10 cellular contexts compared by ENCODE assay signal in the genomic region with DNA sequence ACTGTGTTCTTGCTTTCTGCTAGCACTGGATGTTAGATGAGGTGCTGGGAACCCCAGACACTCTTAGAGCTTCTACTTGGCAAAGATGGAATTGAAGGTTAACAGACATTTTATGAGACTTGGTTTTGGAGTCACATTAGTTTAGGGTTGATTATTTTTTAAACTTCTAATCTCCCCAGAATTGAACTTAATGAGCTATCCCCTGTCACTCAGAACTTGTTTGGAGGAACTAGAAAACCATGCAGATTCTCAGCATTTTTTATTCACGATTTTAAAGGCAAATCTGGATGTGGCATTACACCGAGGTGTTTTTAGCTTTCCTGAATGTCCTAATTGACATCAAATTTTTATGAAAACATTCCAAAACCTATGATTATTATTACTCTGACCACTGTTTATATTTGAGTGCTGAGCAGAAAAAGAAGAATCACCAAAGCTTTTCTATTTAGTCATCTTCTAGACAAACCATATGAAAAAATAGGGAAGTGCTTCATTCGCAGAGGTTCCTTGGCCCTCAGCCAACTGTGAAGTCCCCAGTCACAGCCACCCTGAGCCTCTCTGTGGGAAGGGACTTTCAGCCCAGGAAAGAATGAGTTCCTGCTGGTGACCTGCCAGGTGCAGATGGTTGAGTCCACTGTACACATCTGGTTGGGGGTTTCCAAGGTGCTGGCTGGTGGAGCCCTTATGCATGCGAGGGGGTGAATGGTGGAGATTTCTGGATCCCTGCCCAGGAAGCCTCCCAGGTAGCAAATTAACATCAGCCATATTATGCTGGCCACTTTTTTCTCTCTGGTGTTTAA.
DNase-seq lines count a peak whose midpoint lies in the region; ATAC-seq and TF ChIP-seq lines count a peak whose summit lies in the region.
"Had no signal": no experiment of that assay in that cellular context is flagged by ENCODE, and none has a peak within 500 bp of the region (broad histone marks: within the 10 kb centered on the region; RNA-seq: fewer than 3 reads in every experiment).

No MANE protein-coding gene starts in this region.

- H3F3A ChIP-seq in DOHH2 (ENCODE audit: control insufficient read depth, insufficient read depth): peaks cover 6% of the 10 kb centered on the region

- peak overlapping the region; percentile 51 for H3K27ac ChIP-seq in DOHH2 (ENCODE audit: low read depth, low read length)
- H3K27ac ChIP-seq: parathyroid adenoma had no signal

- ATAC-seq in GM19324 (IDR thresholded peaks at IDR 0.05; ENCODE audit: low FRiP score, unreplicated experiment) (peak; percentile 81), HG03103 (IDR thresholded peaks at IDR 0.05; ENCODE audit: low read depth, unreplicated experiment) (peak; percentile 82), left colon (peak; percentile 40)

- H3K4me3 ChIP-seq in DOHH2 (ENCODE audit: low read length): peak overlapping the region; percentile 17

- H3K9me2 ChIP-seq in DOHH2 (replicated peaks; ENCODE audit: control insufficient read depth, low read length): no peaks in the 10 kb centered on the region

- H3K79me2 ChIP-seq in DOHH2 (ENCODE audit: control insufficient read depth, low read length): peaks cover 69% of the 10 kb centered on the region
- H3K79me2 ChIP-seq: parathyroid adenoma had no signal

- H3K9me3 ChIP-seq in DOHH2 (ENCODE audit: control insufficient read depth, insufficient read depth, low read length): no peaks in the 10 kb centered on the region

- H3K36me3 ChIP-seq in DOHH2 (ENCODE audit: control insufficient read depth, low read length): peaks cover 49% of the 10 kb centered on the region

- intact Hi-C loops in left colon (cut with DNase I, micrococcal nuclease): loop anchor here in 1 of 2 donors (5.0 kb wide), 1 partner anchor 33 kb away; no protein-coding TSS in a partner anchor

- no peaks in the 10 kb centered on the region; the same call in 1 of the 2 replicates for H4K20me1 ChIP-seq in DOHH2 (ENCODE audit: control insufficient read depth, insufficient read depth, low read depth, low read length)

- H3K4me2 ChIP-seq in DOHH2 (ENCODE audit: low read length): peak overlapping the region; percentile 55

- DNase-seq in NCI-H774 (lab: John Stamatoyannopoulos, UW) (peak; percentile 41), left colon (peak; percentile 58 to 61), NCI-H82 treated with DMSO at 0.1 percent for 48 hours (lab: John Stamatoyannopoulos, UW; ENCODE audit: unreplicated experiment) (no peak), NCI-H2227 (lab: John Stamatoyannopoulos, UW; ENCODE audit: unreplicated experiment) (no peak), activated gamma-delta T cell (lab: John Stamatoyannopoulos, UW) (no peak)
- DNase-seq: IMR-90 had no signal

- no peaks in the 10 kb centered on the region for H3K27me3 ChIP-seq in DOHH2 (ENCODE audit: control insufficient read depth, low read length)

- H3K4me1 ChIP-seq in DOHH2 (ENCODE audit: control insufficient read depth, low read length): peaks cover 41% of the 10 kb centered on the region
- H3K4me1 ChIP-seq: parathyroid adenoma had no signal

- TF ChIP-seq CTCF in DOHH2 (IDR thresholded peaks at IDR 0.05; ENCODE audit: low read depth, low read length, poor library complexity, severe bottlenecking): no peak

Comparison
In these comparisons a context has a peak if more than half of its experiments do, and no peak if none do; other contexts are left out.
1. DNase-seq: peak in NCI-H774 (single experiment) and left colon (2 of 2); none in NCI-H82 treated with DMSO at 0.1 percent for 48 hours (single experiment), NCI-H2227 (single experiment) and activated gamma-delta T cell (single experiment).
2. Peak in every context shown above with its lines, with median percentiles within 50 percentile points of each other: ATAC-seq.